Comparison of ENCODE assay signal across 18 cellular contexts in the genomic region with DNA sequence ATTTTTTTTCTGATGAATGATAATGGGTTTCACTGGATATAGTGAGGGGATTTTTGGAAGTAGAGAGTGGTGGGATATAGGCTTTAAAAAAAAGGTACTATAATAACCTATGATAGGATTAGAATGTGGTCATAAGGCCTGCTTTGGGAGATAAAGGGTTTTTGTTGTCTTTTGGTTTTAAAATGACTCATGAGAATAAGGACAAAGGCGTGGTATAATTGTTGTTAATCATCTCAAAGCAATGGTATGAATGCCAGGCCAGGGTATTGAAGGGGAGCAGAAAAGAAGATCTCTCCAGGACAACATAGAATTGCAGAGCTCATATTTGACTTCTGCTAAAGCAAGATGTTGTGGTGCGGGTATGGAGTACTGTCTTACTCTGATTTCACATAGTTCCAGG.
DNase-seq lines count a peak whose midpoint lies in the region; FAIRE-seq and TF ChIP-seq lines count a peak whose summit lies in the region.
"Had no signal": no experiment of that assay in that cellular context is flagged by ENCODE, and none has a peak within 500 bp of the region (broad histone marks: within the 10 kb centered on the region; RNA-seq: fewer than 3 reads in every experiment).

No MANE protein-coding gene starts in this region.

- DNase-seq in HT1080 (ENCODE audit: low read depth) (peak; percentile 50), SW480 (ENCODE audit: low spot score) (peak; percentile 59), cardiac fibroblast (ENCODE audit: low read depth in 2 of 2) (peak; percentile 0 to 5), urothelium cell line (ENCODE audit: low spot score) (peak; percentile 30), GM19239 (ENCODE audit: insufficient read length, low spot score) (no peak), immature natural killer cell (no peak), T1000 (lab: John Stamatoyannopoulos, UW) (no peak)
- DNase-seq: Calu3; CD4-positive, alpha-beta T cell; GDM1; GM23248; NCI-H1092; NCI-H1694; NCI-H446; Peyer's patch; SJCRH30 had no signal

- H3K4me3 ChIP-seq in cardiac fibroblast (replicated peaks in 1 of 2; ENCODE audit: low read depth in 2 of 2, low read length in 2 of 2), result no peak overlapping the region
- H3K4me3 ChIP-seq: GM23248, Peyer's patch, SJCRH30 had no signal

- FAIRE-seq in urothelium cell line (lab: Jason Lieb, UNC) (no peak), GM19239 (lab: Jason Lieb, UNC) (no peak)
- FAIRE-seq: GM12892 had no signal

- peaks cover 4 to 54% (median 22%) of the 10 kb centered on the region in 6 donors for H3K9me3 Mint-ChIP-seq in immature natural killer cell

- H3K27me3 Mint-ChIP-seq in immature natural killer cell (ENCODE audit: low read depth in 3 of 3), result peaks cover 0 to 7% (median 4%) of the 10 kb centered on the region in 3 donors
- H3K27me3 Mint-ChIP-seq: B cell; CD4-positive, alpha-beta T cell had no signal

- H3K36me3 Mint-ChIP-seq in immature natural killer cell, result no peaks in the 10 kb centered on the region

- H3K4me3 Mint-ChIP-seq in immature natural killer cell, result no peak overlapping the region
- H3K4me3 Mint-ChIP-seq: B cell; CD4-positive, alpha-beta T cell had no signal

- H3K27ac Mint-ChIP-seq in immature natural killer cell, result no peak overlapping the region
- H3K27ac Mint-ChIP-seq: B cell; CD4-positive, alpha-beta T cell had no signal

- no peak for TF ChIP-seq CTCF in cardiac fibroblast (IDR thresholded peaks at IDR 0.05; ENCODE audit: low read depth, low read length)

- H3K4me1 Mint-ChIP-seq in immature natural killer cell, result no peaks in the 10 kb centered on the region
- H3K4me1 Mint-ChIP-seq: B cell had no signal

Comparison
In these comparisons a context has a peak if more than half of its experiments do, and no peak if none do; other contexts are left out.
1. DNase-seq: peak in HT1080 (single experiment), SW480 (single experiment), cardiac fibroblast (2 of 2) and urothelium cell line (single experiment); none in GM19239 (single experiment), immature natural killer cell (0 of 3) and T1000 (single experiment).